ENCODE assay signal across 21 cellular contexts in genomic region chr1:8782001-8782620, GRCh38. TPM values are rescaled to one million over a fixed set of nuclear protein-coding genes. Genes with fewer than 3 reads are reported as not detected.
DNase-seq lines count a peak whose midpoint lies in the region; ATAC-seq and TF ChIP-seq lines count a peak whose summit lies in the region.
"Had no signal": no experiment of that assay in that cellular context is flagged by ENCODE, and none has a peak within 500 bp of the region (broad histone marks: within the 10 kb centered on the region; RNA-seq: fewer than 3 reads in every experiment).

No MANE protein-coding gene starts in this region.

- peaks cover 5% of the 10 kb centered on the region for H3K9me3 Mint-ChIP-seq in glutamatergic neuron (ENCODE audit: unreplicated experiment)
- H3K9me3 Mint-ChIP-seq: CD4-positive, alpha-beta T cell; GM23338 had no signal

- H3K27ac ChIP-seq in lower lobe of right lung (no peak overlapping the region), GM23248 (no peak overlapping the region)
- H3K27ac ChIP-seq: SJSA1 had no signal

- intact Hi-C loops in mucosa of descending colon (cut with DNase I, micrococcal nuclease) = no loop called here
- intact Hi-C loops in lower lobe of right lung (cut with DNase I) = no loop called here
- intact Hi-C loops in cardiac septum (cut with DNase I) = no loop called here

- no peak overlapping the region for H3K4me2 ChIP-seq in GM23248 (ENCODE audit: unreplicated experiment)
- H3K4me2 ChIP-seq: GM23338 had no signal

- no peak overlapping the region for H3K4me3 Mint-ChIP-seq in glutamatergic neuron (ENCODE audit: unreplicated experiment)
- H3K4me3 Mint-ChIP-seq: CD4-positive, alpha-beta T cell; GM23338 had no signal

- DNase-seq in HuH-7 (ENCODE audit: low spot score) = peak; percentile 17
- DNase-seq in adipocyte (ENCODE audit: low read depth) = peak; percentile 12
- DNase-seq in fibroblast of peridontal ligament (ENCODE audit: extremely low read depth) = peak; percentile 8
- no peak for DNase-seq in mucosa of descending colon
- DNase-seq in lower lobe of right lung = no peak
- no peak for DNase-seq in glutamatergic neuron
- no peak for DNase-seq in cardiac septum (ENCODE audit: low spot score)
- DNase-seq in GM23248 = no peak
- DNase-seq: CD4-positive, alpha-beta T cell; DMS153; GDM1; KBM-7; MV-4-11; NCI-H1417; NCI-H187; NCI-H2107; NCI-H510A treated with DMSO at 0.1 percent for 48 hours had no signal

- ATAC-seq in mucosa of descending colon (peak; percentile 53), lower lobe of right lung (no peak)
- ATAC-seq: GM23338, HCT116, Panc1 had no signal

- no peak overlapping the region for H2AFZ ChIP-seq in GM23248
- H2AFZ ChIP-seq: GM23338 had no signal

- peaks cover 4% of the 10 kb centered on the region; the same call in 1 of the 2 replicates for H3K79me2 ChIP-seq in GM23248 (ENCODE audit: insufficient read depth)

- WGBS in GM23248 (ENCODE audit: low coverage in 1 of 2, low lambda C conversion rate in 2 of 2, missing lambda C conversion rate in 2 of 2), 2 experiments = 37 to 50% methylated on average over 3 of the region's 3 CpGs

- no peaks in the 10 kb centered on the region for H4K20me1 ChIP-seq in GM23248 (ENCODE audit: insufficient read depth)

- no peaks in the 10 kb centered on the region for H3K36me3 Mint-ChIP-seq in glutamatergic neuron (ENCODE audit: unreplicated experiment)

- no peaks in the 10 kb centered on the region for H3K27me3 ChIP-seq in adipocyte (replicated peaks; ENCODE audit: control insufficient read depth, insufficient read depth, low read length)
- H3K27me3 ChIP-seq in lower lobe of right lung (ENCODE audit: low read depth) = no peaks in the 10 kb centered on the region
- H3K27me3 ChIP-seq in GM23248 (replicated peaks; ENCODE audit: insufficient read depth) = no peaks in the 10 kb centered on the region
- H3K27me3 ChIP-seq: SJSA1 had no signal

- no peaks in the 10 kb centered on the region for H3K9me3 ChIP-seq in adipocyte (ENCODE audit: control insufficient read depth, low read length)
- no peaks in the 10 kb centered on the region for H3K9me3 ChIP-seq in mucosa of descending colon
- no peaks in the 10 kb centered on the region for H3K9me3 ChIP-seq in lower lobe of right lung
- H3K9me3 ChIP-seq in GM23248 (ENCODE audit: low read depth) = no peaks in the 10 kb centered on the region
- H3K9me3 ChIP-seq: SJSA1 had no signal

- H3K36me3 ChIP-seq in adipocyte (ENCODE audit: control insufficient read depth, insufficient read depth, low read length, severe bottlenecking) = no peaks in the 10 kb centered on the region
- H3K36me3 ChIP-seq in mucosa of descending colon (ENCODE audit: low read depth) = no peaks in the 10 kb centered on the region
- H3K36me3 ChIP-seq in lower lobe of right lung = no peaks in the 10 kb centered on the region
- no peaks in the 10 kb centered on the region for H3K36me3 ChIP-seq in GM23248 (ENCODE audit: low read depth)
- H3K36me3 ChIP-seq: SJSA1 had no signal

- no peak overlapping the region for H3K27ac Mint-ChIP-seq in glutamatergic neuron (ENCODE audit: unreplicated experiment)
- H3K27ac Mint-ChIP-seq: CD4-positive, alpha-beta T cell; GM23338 had no signal

- in situ Hi-C loops in GM23248 (cut with MboI) = no loop called here

- H3F3A ChIP-seq in GM23248 (ENCODE audit: insufficient read depth) = no peaks in the 10 kb centered on the region

- H3K4me1 ChIP-seq in adipocyte (ENCODE audit: control insufficient read depth, insufficient read depth, low read length) = peaks cover 10% of the 10 kb centered on the region
- H3K4me1 ChIP-seq in mucosa of descending colon (ENCODE audit: low read depth) = no peaks in the 10 kb centered on the region
- H3K4me1 ChIP-seq in lower lobe of right lung = no peaks in the 10 kb centered on the region
- H3K4me1 ChIP-seq in GM23248 (ENCODE audit: insufficient read depth) = no peaks in the 10 kb centered on the region
- H3K4me1 ChIP-seq: SJSA1 had no signal

- H3K27me3 Mint-ChIP-seq in glutamatergic neuron (ENCODE audit: unreplicated experiment) = peaks cover 7% of the 10 kb centered on the region
- H3K27me3 Mint-ChIP-seq: CD4-positive, alpha-beta T cell had no signal

- peaks cover 15% of the 10 kb centered on the region for H3K4me1 Mint-ChIP-seq in glutamatergic neuron (ENCODE audit: low read depth, unreplicated experiment)

- TF ChIP-seq CTCF in mucosa of descending colon (IDR thresholded peaks at IDR 0.05) (no peak), lower lobe of right lung (IDR thresholded peaks at IDR 0.05) (no peak), glutamatergic neuron (IDR thresholded peaks at IDR 0.05; ENCODE audit: partially characterized antibody, unreplicated experiment) (no peak)

- H3K4me3 ChIP-seq in adipocyte (ENCODE audit: low read length) = no peak overlapping the region
- H3K4me3 ChIP-seq in mucosa of descending colon = no peak overlapping the region
- H3K4me3 ChIP-seq in lower lobe of right lung = no peak overlapping the region
- no peak overlapping the region for H3K4me3 ChIP-seq in GM23248
- H3K4me3 ChIP-seq: GM23338, SJSA1 had no signal

- H3K9ac ChIP-seq in adipocyte (ENCODE audit: low read length) = no peak overlapping the region
- no peak overlapping the region for H3K9ac ChIP-seq in GM23248

- H3K9me2 ChIP-seq in GM23248 (ENCODE audit: insufficient read depth) = no peaks in the 10 kb centered on the region

RNA-seq across cellular contexts. Expression of gene RERE, which starts 35.3 kb away (rescaled TPM):
- total RNA-seq in mucosa of descending colon (100 to 1,000 TPM in 2 of 3 donors, 10 to 100 TPM in 1; 99.5 to 204 (median 174) TPM), lower lobe of right lung (88.5 TPM), glutamatergic neuron (ENCODE audit: unreplicated experiment) (252 TPM), cardiac septum (102 TPM)
- total RNA-seq in GM23248 (2014; rRNA removed; shearing (Covaris generic)) = 9.5 and 26.0 TPM in 2 replicates
- polyA plus RNA-seq in GM23248 (2016; fragmentation: Nextera tagmentation; extraction: Ambion mirVana) = 20.3 and 26.2 TPM in 2 replicates

Comparison
In these comparisons a context has a peak if more than half of its experiments do, and no peak if none do; other contexts are left out.
1. DNase-seq: peak in HuH-7 (single experiment), adipocyte (single experiment) and fibroblast of peridontal ligament (single experiment); none in mucosa of descending colon (0 of 3), lower lobe of right lung (single experiment), glutamatergic neuron (single experiment), cardiac septum (single experiment) and GM23248 (single experiment).